In the genomic region with DNA sequence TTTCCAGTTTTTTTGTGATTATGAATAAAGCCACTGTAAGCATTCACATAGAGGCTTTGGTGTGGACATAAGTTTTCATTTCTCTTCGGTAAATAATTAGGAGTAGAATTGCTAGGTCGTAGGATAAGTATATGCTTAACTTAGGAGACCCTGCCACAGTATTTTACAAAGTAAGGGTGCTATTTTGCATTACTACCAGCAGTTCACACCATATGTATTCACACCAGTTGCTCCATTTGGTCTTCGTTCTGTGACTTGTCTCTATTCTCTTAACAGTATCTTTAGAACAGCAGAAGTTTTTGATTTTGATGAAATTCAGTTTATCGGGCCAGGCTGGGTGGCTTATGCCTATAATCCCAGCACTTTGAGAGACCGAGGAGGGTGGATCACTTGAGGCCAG, we compare ENCODE assay signal across 5 cellular contexts.
TF ChIP-seq lines count a peak whose summit lies in the region.

No MANE protein-coding gene starts in this region.

TF ChIP-seq in SK-N-SH treated with all-trans-retinoic acid at 6 μM for 48 hours, 23 proteins besides CTCF, POLR2A, EP300 and RAD21 (continues in another document):
- TF ChIP-seq TSHZ2 (CRISPR knock-in tag; IDR thresholded peaks at IDR 0.05), result no peak
- no peak for TF ChIP-seq ZFP3 (CRISPR knock-in tag; IDR thresholded peaks at IDR 0.05)
- TF ChIP-seq ZC3H10 (CRISPR knock-in tag; IDR thresholded peaks at IDR 0.05), result 0 out of 2 replicates have a peak, but pooled peaks have one; percentile 28
- TF ChIP-seq ZNF8 (CRISPR knock-in tag; IDR thresholded peaks at IDR 0.05), result no peak
- TF ChIP-seq SNAI2 (CRISPR knock-in tag; IDR thresholded peaks at IDR 0.05), result no peak

TF ChIP-seq in SK-N-SH, 30 proteins besides CTCF, POLR2A, EP300 and RAD21:
- TF ChIP-seq YY1 (IDR thresholded peaks at IDR 0.05; ENCODE audit: low read depth) (no peak), REST (IDR thresholded peaks at IDR 0.05; ENCODE audit: low read depth, low read length) (no peak), EZH2phosphoT487 (IDR thresholded peaks at IDR 0.05; ENCODE audit: borderline replicate concordance, low read depth) (no peak)

TF ChIP-seq in HEK293, 187 proteins besides CTCF, POLR2A, EP300 and RAD21:
- TF ChIP-seq, protein P1, sequence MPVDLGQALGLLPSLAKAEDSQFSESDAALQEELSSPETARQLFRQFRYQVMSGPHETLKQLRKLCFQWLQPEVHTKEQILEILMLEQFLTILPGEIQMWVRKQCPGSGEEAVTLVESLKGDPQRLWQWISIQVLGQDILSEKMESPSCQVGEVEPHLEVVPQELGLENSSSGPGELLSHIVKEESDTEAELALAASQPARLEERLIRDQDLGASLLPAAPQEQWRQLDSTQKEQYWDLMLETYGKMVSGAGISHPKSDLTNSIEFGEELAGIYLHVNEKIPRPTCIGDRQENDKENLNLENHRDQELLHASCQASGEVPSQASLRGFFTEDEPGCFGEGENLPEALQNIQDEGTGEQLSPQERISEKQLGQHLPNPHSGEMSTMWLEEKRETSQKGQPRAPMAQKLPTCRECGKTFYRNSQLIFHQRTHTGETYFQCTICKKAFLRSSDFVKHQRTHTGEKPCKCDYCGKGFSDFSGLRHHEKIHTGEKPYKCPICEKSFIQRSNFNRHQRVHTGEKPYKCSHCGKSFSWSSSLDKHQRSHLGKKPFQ (tag by site-specific recombination; IDR thresholded peaks at IDR 0.05), result peak; percentile 96
- TF ChIP-seq ZNF571 (tag by site-specific recombination; IDR thresholded peaks at IDR 0.05), result no peak

TF ChIP-seq in WTC11, 78 proteins besides CTCF, POLR2A, EP300 and RAD21:
- TF ChIP-seq, protein P2, sequence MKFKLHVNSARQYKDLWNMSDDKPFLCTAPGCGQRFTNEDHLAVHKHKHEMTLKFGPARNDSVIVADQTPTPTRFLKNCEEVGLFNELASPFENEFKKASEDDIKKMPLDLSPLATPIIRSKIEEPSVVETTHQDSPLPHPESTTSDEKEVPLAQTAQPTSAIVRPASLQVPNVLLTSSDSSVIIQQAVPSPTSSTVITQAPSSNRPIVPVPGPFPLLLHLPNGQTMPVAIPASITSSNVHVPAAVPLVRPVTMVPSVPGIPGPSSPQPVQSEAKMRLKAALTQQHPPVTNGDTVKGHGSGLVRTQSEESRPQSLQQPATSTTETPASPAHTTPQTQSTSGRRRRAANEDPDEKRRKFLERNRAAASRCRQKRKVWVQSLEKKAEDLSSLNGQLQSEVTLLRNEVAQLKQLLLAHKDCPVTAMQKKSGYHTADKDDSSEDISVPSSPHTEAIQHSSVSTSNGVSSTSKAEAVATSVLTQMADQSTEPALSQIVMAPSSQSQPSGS (CRISPR knock-in tag; IDR thresholded peaks at IDR 0.05; ENCODE audit: borderline replicate concordance, low read depth), result no peak
- TF ChIP-seq ZNF423 (CRISPR knock-in tag; IDR thresholded peaks at IDR 0.05), result no peak
- TF ChIP-seq NFYB (CRISPR knock-in tag; conservative IDR thresholded peaks at IDR 0.05; ENCODE audit: low read depth), result no peak
- TF ChIP-seq ZNF425 (CRISPR knock-in tag; conservative IDR thresholded peaks at IDR 0.05), result no peak
- TF ChIP-seq, protein P3, sequence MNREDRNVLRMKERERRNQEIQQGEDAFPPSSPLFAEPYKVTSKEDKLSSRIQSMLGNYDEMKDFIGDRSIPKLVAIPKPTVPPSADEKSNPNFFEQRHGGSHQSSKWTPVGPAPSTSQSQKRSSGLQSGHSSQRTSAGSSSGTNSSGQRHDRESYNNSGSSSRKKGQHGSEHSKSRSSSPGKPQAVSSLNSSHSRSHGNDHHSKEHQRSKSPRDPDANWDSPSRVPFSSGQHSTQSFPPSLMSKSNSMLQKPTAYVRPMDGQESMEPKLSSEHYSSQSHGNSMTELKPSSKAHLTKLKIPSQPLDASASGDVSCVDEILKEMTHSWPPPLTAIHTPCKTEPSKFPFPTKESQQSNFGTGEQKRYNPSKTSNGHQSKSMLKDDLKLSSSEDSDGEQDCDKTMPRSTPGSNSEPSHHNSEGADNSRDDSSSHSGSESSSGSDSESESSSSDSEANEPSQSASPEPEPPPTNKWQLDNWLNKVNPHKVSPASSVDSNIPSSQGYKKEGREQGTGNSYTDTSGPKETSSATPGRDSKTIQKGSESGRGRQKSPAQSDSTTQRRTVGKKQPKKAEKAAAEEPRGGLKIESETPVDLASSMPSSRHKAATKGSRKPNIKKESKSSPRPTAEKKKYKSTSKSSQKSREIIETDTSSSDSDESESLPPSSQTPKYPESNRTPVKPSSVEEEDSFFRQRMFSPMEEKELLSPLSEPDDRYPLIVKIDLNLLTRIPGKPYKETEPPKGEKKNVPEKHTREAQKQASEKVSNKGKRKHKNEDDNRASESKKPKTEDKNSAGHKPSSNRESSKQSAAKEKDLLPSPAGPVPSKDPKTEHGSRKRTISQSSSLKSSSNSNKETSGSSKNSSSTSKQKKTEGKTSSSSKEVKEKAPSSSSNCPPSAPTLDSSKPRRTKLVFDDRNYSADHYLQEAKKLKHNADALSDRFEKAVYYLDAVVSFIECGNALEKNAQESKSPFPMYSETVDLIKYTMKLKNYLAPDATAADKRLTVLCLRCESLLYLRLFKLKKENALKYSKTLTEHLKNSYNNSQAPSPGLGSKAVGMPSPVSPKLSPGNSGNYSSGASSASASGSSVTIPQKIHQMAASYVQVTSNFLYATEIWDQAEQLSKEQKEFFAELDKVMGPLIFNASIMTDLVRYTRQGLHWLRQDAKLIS (CRISPR knock-in tag; IDR thresholded peaks at IDR 0.05; ENCODE audit: borderline replicate concordance), result no peak

TF ChIP-seq in K562, 482 proteins besides CTCF, POLR2A, EP300 and RAD21:
- TF ChIP-seq, protein P4, sequence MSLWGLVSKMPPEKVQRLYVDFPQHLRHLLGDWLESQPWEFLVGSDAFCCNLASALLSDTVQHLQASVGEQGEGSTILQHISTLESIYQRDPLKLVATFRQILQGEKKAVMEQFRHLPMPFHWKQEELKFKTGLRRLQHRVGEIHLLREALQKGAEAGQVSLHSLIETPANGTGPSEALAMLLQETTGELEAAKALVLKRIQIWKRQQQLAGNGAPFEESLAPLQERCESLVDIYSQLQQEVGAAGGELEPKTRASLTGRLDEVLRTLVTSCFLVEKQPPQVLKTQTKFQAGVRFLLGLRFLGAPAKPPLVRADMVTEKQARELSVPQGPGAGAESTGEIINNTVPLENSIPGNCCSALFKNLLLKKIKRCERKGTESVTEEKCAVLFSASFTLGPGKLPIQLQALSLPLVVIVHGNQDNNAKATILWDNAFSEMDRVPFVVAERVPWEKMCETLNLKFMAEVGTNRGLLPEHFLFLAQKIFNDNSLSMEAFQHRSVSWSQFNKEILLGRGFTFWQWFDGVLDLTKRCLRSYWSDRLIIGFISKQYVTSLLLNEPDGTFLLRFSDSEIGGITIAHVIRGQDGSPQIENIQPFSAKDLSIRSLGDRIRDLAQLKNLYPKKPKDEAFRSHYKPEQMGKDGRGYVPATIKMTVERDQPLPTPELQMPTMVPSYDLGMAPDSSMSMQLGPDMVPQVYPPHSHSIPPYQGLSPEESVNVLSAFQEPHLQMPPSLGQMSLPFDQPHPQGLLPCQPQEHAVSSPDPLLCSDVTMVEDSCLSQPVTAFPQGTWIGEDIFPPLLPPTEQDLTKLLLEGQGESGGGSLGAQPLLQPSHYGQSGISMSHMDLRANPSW (CRISPR knock-in tag; IDR thresholded peaks at IDR 0.05), result peak; percentile 86; the same call in 1 of the 2 replicates
- TF ChIP-seq, protein P5, sequence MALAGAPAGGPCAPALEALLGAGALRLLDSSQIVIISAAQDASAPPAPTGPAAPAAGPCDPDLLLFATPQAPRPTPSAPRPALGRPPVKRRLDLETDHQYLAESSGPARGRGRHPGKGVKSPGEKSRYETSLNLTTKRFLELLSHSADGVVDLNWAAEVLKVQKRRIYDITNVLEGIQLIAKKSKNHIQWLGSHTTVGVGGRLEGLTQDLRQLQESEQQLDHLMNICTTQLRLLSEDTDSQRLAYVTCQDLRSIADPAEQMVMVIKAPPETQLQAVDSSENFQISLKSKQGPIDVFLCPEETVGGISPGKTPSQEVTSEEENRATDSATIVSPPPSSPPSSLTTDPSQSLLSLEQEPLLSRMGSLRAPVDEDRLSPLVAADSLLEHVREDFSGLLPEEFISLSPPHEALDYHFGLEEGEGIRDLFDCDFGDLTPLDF (CRISPR knock-in tag; IDR thresholded peaks at IDR 0.05), result peak; percentile 24; the same call in 1 of the 2 replicates
- no peak for TF ChIP-seq ZNF212 (CRISPR knock-in tag; IDR thresholded peaks at IDR 0.05)
TF ChIP-seq in K562: peak in this region for 2.
